1 cellular context compared by ENCODE assay signal in the genomic region with DNA sequence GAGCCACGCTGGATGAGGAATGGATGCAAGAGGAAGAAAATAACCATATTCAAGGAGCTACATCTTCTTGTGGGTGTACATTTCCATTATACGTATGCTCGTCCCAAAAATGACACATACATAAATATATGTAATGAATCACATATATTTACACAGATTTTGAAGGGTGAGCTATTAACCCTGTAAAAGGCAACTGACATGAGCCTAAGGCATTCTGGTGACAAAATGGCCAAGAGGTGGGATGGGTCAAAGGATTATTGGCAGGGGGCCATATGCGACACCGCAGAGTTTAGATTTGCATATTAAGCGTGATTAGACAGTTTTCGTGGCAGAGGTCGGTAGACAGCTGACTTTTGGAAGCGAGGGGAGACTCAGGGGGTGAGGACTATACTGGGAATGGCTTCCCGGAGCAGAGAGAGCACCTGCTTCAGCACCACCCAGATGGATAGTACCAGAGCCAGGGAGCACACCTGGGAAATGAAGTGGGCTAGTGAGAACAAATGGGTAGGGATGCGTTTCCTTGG.
TF ChIP-seq lines count a peak whose summit lies in the region.

No MANE protein-coding gene starts in this region.

TF ChIP-seq in K562, 482 proteins besides CTCF, POLR2A, EP300 and RAD21 (continued from another document):
- TF ChIP-seq XRCC4 (IDR thresholded peaks at IDR 0.05; ENCODE audit: extremely low read depth, insufficient read depth, insufficient read length) (no peak), MAFF (IDR thresholded peaks at IDR 0.05; ENCODE audit: low read length) (peak; percentile 49), TEAD1 (CRISPR knock-in tag; IDR thresholded peaks at IDR 0.05) (no peak), EHMT2 (IDR thresholded peaks at IDR 0.05) (peak; percentile 90), ARNT (IDR thresholded peaks at IDR 0.05) (no peak), MCM5 (IDR thresholded peaks at IDR 0.05; ENCODE audit: low read depth) (no peak), ASH1L (IDR thresholded peaks at IDR 0.05; ENCODE audit: borderline replicate concordance, low read depth, partially characterized antibody) (no peak), CBX8 (IDR thresholded peaks at IDR 0.05; ENCODE audit: borderline replicate concordance, extremely low read depth, low read depth, low read length, poor library complexity, severe bottlenecking) (no peak), PRMT5 (CRISPR knock-in tag; IDR thresholded peaks at IDR 0.05) (no peak), CTBP1 (IDR thresholded peaks at IDR 0.05; ENCODE audit: borderline replicate concordance) (peak; percentile 35; the same call in 1 of the 2 replicates), SMARCB1 (IDR thresholded peaks at IDR 0.05; ENCODE audit: insufficient read length, low read depth) (peak; percentile 30), GABPB1 (CRISPR knock-in tag; IDR thresholded peaks at IDR 0.05) (no peak), ZNF75A (CRISPR knock-in tag; IDR thresholded peaks at IDR 0.05) (no peak), DACH1 (IDR thresholded peaks at IDR 0.05; ENCODE audit: partially characterized antibody) (peak; percentile 8), POU5F1 (IDR thresholded peaks at IDR 0.05; ENCODE audit: borderline replicate concordance, low read depth, low read length, partially characterized antibody) (no peak), NR4A1 (CRISPR knock-in tag; IDR thresholded peaks at IDR 0.05) (no peak), NR4A1 (tag; IDR thresholded peaks at IDR 0.05) (no peak), ZNF445 (CRISPR knock-in tag; IDR thresholded peaks at IDR 0.05; ENCODE audit: low read depth) (no peak), ZKSCAN3 (CRISPR knock-in tag; IDR thresholded peaks at IDR 0.05) (no peak), SMARCA4 (IDR thresholded peaks at IDR 0.05) (no peak), KDM1A (IDR thresholded peaks at IDR 0.05) (peak in 1 of 2 experiments; percentile 47; a peak in 1 of 4 replicates), ZNF316 (IDR thresholded peaks at IDR 0.05) (peak; percentile 78), TEAD4 (IDR thresholded peaks at IDR 0.05; ENCODE audit: low read length) (peak; percentile 22; the same call in 1 of the 2 replicates), TEAD4 (CRISPR knock-in tag; IDR thresholded peaks at IDR 0.05; ENCODE audit: borderline replicate concordance) (no peak), PTTG1 (tag; IDR thresholded peaks at IDR 0.05; ENCODE audit: low read depth) (no peak)
- TF ChIP-seq, protein P1, sequence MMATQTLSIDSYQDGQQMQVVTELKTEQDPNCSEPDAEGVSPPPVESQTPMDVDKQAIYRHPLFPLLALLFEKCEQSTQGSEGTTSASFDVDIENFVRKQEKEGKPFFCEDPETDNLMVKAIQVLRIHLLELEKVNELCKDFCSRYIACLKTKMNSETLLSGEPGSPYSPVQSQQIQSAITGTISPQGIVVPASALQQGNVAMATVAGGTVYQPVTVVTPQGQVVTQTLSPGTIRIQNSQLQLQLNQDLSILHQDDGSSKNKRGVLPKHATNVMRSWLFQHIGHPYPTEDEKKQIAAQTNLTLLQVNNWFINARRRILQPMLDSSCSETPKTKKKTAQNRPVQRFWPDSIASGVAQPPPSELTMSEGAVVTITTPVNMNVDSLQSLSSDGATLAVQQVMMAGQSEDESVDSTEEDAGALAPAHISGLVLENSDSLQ (IDR thresholded peaks at IDR 0.05), result peak; percentile 25; the same call in 1 of the 2 replicates
- TF ChIP-seq, protein P2, sequence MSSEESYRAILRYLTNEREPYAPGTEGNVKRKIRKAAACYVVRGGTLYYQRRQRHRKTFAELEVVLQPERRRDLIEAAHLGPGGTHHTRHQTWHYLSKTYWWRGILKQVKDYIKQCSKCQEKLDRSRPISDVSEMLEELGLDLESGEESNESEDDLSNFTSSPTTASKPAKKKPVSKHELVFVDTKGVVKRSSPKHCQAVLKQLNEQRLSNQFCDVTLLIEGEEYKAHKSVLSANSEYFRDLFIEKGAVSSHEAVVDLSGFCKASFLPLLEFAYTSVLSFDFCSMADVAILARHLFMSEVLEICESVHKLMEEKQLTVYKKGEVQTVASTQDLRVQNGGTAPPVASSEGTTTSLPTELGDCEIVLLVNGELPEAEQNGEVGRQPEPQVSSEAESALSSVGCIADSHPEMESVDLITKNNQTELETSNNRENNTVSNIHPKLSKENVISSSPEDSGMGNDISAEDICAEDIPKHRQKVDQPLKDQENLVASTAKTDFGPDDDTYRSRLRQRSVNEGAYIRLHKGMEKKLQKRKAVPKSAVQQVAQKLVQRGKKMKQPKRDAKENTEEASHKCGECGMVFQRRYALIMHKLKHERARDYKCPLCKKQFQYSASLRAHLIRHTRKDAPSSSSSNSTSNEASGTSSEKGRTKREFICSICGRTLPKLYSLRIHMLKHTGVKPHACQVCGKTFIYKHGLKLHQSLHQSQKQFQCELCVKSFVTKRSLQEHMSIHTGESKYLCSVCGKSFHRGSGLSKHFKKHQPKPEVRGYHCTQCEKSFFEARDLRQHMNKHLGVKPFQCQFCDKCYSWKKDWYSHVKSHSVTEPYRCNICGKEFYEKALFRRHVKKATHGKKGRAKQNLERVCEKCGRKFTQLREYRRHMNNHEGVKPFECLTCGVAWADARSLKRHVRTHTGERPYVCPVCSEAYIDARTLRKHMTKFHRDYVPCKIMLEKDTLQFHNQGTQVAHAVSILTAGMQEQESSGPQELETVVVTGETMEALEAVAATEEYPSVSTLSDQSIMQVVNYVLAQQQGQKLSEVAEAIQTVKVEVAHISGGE (CRISPR knock-in tag; IDR thresholded peaks at IDR 0.05), result 0 out of 6 replicates have a peak, but pooled peaks of 1 of the 3 experiments have one; percentile 6
- TF ChIP-seq, protein P3, sequence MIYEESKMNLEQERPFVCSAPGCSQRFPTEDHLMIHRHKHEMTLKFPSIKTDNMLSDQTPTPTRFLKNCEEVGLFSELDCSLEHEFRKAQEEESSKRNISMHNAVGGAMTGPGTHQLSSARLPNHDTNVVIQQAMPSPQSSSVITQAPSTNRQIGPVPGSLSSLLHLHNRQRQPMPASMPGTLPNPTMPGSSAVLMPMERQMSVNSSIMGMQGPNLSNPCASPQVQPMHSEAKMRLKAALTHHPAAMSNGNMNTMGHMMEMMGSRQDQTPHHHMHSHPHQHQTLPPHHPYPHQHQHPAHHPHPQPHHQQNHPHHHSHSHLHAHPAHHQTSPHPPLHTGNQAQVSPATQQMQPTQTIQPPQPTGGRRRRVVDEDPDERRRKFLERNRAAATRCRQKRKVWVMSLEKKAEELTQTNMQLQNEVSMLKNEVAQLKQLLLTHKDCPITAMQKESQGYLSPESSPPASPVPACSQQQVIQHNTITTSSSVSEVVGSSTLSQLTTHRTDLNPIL (CRISPR knock-in tag; IDR thresholded peaks at IDR 0.05), result no peak
- TF ChIP-seq, protein P4, sequence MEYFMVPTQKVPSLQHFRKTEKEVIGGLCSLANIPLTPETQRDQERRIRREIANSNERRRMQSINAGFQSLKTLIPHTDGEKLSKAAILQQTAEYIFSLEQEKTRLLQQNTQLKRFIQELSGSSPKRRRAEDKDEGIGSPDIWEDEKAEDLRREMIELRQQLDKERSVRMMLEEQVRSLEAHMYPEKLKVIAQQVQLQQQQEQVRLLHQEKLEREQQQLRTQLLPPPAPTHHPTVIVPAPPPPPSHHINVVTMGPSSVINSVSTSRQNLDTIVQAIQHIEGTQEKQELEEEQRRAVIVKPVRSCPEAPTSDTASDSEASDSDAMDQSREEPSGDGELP (CRISPR knock-in tag; IDR thresholded peaks at IDR 0.05; ENCODE audit: borderline replicate concordance), result peak; percentile 45; the same call in 1 of the 2 replicates
- TF ChIP-seq, protein P5, sequence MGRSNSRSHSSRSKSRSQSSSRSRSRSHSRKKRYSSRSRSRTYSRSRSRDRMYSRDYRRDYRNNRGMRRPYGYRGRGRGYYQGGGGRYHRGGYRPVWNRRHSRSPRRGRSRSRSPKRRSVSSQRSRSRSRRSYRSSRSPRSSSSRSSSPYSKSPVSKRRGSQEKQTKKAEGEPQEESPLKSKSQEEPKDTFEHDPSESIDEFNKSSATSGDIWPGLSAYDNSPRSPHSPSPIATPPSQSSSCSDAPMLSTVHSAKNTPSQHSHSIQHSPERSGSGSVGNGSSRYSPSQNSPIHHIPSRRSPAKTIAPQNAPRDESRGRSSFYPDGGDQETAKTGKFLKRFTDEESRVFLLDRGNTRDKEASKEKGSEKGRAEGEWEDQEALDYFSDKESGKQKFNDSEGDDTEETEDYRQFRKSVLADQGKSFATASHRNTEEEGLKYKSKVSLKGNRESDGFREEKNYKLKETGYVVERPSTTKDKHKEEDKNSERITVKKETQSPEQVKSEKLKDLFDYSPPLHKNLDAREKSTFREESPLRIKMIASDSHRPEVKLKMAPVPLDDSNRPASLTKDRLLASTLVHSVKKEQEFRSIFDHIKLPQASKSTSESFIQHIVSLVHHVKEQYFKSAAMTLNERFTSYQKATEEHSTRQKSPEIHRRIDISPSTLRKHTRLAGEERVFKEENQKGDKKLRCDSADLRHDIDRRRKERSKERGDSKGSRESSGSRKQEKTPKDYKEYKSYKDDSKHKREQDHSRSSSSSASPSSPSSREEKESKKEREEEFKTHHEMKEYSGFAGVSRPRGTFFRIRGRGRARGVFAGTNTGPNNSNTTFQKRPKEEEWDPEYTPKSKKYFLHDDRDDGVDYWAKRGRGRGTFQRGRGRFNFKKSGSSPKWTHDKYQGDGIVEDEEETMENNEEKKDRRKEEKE (IDR thresholded peaks at IDR 0.05; ENCODE audit: borderline replicate concordance in 1 of 2, control insufficient read depth in 1 of 2, low read depth in 2 of 2, low read length in 1 of 2), result no peak
- TF ChIP-seq, protein P6, sequence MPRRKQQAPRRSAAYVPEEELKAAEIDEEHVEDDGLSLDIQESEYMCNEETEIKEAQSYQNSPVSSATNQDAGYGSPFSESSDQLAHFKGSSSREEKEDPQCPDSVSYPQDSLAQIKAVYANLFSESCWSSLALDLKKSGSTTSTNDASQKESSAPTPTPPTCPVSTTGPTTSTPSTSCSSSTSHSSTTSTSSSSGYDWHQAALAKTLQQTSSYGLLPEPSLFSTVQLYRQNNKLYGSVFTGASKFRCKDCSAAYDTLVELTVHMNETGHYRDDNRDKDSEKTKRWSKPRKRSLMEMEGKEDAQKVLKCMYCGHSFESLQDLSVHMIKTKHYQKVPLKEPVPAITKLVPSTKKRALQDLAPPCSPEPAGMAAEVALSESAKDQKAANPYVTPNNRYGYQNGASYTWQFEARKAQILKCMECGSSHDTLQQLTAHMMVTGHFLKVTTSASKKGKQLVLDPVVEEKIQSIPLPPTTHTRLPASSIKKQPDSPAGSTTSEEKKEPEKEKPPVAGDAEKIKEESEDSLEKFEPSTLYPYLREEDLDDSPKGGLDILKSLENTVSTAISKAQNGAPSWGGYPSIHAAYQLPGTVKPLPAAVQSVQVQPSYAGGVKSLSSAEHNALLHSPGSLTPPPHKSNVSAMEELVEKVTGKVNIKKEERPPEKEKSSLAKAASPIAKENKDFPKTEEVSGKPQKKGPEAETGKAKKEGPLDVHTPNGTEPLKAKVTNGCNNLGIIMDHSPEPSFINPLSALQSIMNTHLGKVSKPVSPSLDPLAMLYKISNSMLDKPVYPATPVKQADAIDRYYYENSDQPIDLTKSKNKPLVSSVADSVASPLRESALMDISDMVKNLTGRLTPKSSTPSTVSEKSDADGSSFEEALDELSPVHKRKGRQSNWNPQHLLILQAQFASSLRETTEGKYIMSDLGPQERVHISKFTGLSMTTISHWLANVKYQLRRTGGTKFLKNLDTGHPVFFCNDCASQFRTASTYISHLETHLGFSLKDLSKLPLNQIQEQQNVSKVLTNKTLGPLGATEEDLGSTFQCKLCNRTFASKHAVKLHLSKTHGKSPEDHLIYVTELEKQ (CRISPR knock-in tag; IDR thresholded peaks at IDR 0.05), result no peak
- TF ChIP-seq, protein P7, sequence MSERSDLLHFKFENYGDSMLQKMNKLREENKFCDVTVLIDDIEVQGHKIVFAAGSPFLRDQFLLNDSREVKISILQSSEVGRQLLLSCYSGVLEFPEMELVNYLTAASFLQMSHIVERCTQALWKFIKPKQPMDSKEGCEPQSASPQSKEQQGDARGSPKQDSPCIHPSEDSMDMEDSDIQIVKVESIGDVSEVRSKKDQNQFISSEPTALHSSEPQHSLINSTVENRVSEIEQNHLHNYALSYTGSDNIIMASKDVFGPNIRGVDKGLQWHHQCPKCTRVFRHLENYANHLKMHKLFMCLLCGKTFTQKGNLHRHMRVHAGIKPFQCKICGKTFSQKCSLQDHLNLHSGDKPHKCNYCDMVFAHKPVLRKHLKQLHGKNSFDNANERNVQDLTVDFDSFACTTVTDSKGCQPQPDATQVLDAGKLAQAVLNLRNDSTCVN (CRISPR knock-in tag; IDR thresholded peaks at IDR 0.05), result no peak
